2 cellular contexts compared by ENCODE assay signal in the genomic region with DNA sequence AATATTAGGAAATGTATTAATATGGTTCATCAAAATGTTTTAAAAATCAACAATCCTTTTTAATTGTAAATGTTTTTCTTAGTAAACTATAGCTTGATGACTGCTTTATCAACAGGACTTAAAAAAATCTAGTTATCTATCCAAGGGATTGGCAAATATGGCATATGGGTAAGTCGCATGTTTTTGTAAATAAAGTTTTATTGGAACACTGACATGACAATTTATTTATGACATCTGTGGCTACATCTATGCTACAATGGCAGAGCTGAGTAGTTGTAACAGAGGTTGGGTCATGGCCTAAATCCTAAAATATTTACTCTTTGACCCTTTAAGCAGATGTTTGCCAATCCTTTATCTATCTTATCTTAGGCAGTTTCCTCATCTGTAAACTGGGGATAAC.
TF ChIP-seq lines count a peak whose summit lies in the region.

No MANE protein-coding gene starts in this region.

TF ChIP-seq in HepG2, 621 proteins besides CTCF, POLR2A, EP300 and RAD21:
- TF ChIP-seq, protein P1, sequence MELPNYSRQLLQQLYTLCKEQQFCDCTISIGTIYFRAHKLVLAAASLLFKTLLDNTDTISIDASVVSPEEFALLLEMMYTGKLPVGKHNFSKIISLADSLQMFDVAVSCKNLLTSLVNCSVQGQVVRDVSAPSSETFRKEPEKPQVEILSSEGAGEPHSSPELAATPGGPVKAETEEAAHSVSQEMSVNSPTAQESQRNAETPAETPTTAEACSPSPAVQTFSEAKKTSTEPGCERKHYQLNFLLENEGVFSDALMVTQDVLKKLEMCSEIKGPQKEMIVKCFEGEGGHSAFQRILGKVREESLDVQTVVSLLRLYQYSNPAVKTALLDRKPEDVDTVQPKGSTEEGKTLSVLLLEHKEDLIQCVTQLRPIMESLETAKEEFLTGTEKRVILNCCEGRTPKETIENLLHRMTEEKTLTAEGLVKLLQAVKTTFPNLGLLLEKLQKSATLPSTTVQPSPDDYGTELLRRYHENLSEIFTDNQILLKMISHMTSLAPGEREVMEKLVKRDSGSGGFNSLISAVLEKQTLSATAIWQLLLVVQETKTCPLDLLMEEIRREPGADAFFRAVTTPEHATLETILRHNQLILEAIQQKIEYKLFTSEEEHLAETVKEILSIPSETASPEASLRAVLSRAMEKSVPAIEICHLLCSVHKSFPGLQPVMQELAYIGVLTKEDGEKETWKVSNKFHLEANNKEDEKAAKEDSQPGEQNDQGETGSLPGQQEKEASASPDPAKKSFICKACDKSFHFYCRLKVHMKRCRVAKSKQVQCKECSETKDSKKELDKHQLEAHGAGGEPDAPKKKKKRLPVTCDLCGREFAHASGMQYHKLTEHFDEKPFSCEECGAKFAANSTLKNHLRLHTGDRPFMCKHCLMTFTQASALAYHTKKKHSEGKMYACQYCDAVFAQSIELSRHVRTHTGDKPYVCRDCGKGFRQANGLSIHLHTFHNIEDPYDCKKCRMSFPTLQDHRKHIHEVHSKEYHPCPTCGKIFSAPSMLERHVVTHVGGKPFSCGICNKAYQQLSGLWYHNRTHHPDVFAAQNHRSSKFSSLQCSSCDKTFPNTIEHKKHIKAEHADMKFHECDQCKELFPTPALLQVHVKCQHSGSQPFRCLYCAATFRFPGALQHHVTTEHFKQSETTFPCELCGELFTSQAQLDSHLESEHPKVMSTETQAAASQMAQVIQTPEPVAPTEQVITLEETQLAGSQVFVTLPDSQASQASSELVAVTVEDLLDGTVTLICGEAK (IDR thresholded peaks at IDR 0.05): peak; percentile 47; the same call in 1 of the 2 replicates
- TF ChIP-seq, protein P1 (CRISPR knock-in tag; IDR thresholded peaks at IDR 0.05): no peak; the same call in 1 of the 2 replicates
- no peak for TF ChIP-seq ZNF24 (IDR thresholded peaks at IDR 0.05)

TF ChIP-seq in GM12878, 131 proteins besides CTCF, POLR2A, EP300 and RAD21:
- TF ChIP-seq, protein P1 (IDR thresholded peaks at IDR 0.05; ENCODE audit: borderline replicate concordance): peak; percentile 80
- TF ChIP-seq, protein P2, sequence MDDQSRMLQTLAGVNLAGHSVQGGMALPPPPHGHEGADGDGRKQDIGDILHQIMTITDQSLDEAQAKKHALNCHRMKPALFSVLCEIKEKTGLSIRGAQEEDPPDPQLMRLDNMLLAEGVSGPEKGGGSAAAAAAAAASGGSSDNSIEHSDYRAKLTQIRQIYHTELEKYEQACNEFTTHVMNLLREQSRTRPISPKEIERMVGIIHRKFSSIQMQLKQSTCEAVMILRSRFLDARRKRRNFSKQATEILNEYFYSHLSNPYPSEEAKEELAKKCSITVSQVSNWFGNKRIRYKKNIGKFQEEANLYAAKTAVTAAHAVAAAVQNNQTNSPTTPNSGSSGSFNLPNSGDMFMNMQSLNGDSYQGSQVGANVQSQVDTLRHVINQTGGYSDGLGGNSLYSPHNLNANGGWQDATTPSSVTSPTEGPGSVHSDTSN (IDR thresholded peaks at IDR 0.05; ENCODE audit: insufficient replicate concordance, low read depth, low read length): no peak
